ENCODE assay signal across 8 cellular contexts in genomic region chr11:46121724-46122477, GRCh38. TPM values are rescaled to one million over a fixed set of nuclear protein-coding genes. Genes with fewer than 3 reads are reported as not detected.
A peak's percentile ranks its signal among the peaks of the same experiment; 100 is the strongest.
DNase-seq lines count a peak whose midpoint lies in the region; ATAC-seq and TF ChIP-seq lines count a peak whose summit lies in the region.

No MANE protein-coding gene starts in this region.

- ATAC-seq in HG03442 (IDR thresholded peaks at IDR 0.05; ENCODE audit: unreplicated experiment), result peak; percentile 43

- POLR2A ChIA-PET in BJ (lab: Charles Lee), result no interaction called here

- intact Hi-C loops in lower leg skin (cut with DNase I; ENCODE audit: low total_unique reads), result no loop called here

- no peak for TF ChIP-seq CTCF in BJ (IDR thresholded peaks at IDR 0.05; ENCODE audit: insufficient read depth, low read depth, low read length)
- no peak for TF ChIP-seq CTCF in lower leg skin (IDR thresholded peaks at IDR 0.05)

- H3K4me3 ChIP-seq in BJ (ENCODE audit: low read depth, low read length), result peak overlapping the region; percentile 61
- peak overlapping the region; percentile 77 for H3K4me3 ChIP-seq in lower leg skin (ENCODE audit: low read depth, poor library complexity, severe bottlenecking)

- no peaks in the 10 kb centered on the region for H3K27me3 ChIP-seq in BJ (ENCODE audit: control insufficient read depth, insufficient read depth, low read length)

- CTCF ChIA-PET in BJ (lab: Yijun Ruan, JAX), result interaction anchor here (0.9 kb wide), 1 partner anchor 71 kb away, joined by 6 read pairs; no protein-coding TSS in a partner anchor

- TF ChIP-seq POLR2A in lower leg skin (IDR thresholded peaks at IDR 0.05), result no peak

- no peaks in the 10 kb centered on the region for H3K36me3 ChIP-seq in BJ (ENCODE audit: control insufficient read depth, insufficient read depth, low read length)

- no peak for DNase-seq in BJ (ENCODE audit: low read depth)
- peak; percentile 21 for DNase-seq in GM19240 (ENCODE audit: insufficient read length, low spot score)
- peak; percentile 85 to 96 for DNase-seq in NCI-H526 (lab: John Stamatoyannopoulos, UW)
- DNase-seq in activated CD4-positive, alpha-beta T cell treated with anti-CD3 and anti-CD28 coated beads, Interleukin-2, amount 50 U/mL, for 24 hours (ENCODE audit: low read depth in 1 of 2, low spot score in 1 of 2), result peak; percentile 52 to 54
- peak; percentile 87 to 92 for DNase-seq in dermis microvascular lymphatic vessel endothelial cell (ENCODE audit: low read depth in 2 of 2)
- DNase-seq in lower leg skin (ENCODE audit: low spot score in 2 of 2), result peak; percentile 79 to 94
- DNase-seq in stimulated activated CD4-positive, alpha-beta T cell treated with anti-CD3 and anti-CD28 coated beads, Interleukin-4, amount 100 ng/mL, for 4 hours, result peak; percentile 67 to 73

- WGBS in lower leg skin, 2 donors, result 0 to 1% methylated on average over 51 to 63 of the region's 74 CpGs

RNA-seq across cellular contexts. Expression of gene PHF21A, which starts 0.6 kb away (rescaled TPM):
- polyA plus RNA-seq in BJ (2011; rRNA removed), result 17.1 and 18.5 TPM in 2 replicates
- 11.7 and 19.1 TPM in 2 replicates for polyA minus RNA-seq in BJ (2011; rRNA and poly(A)+ RNA removed)
- total RNA-seq in dermis microvascular lymphatic vessel endothelial cell, result 6.7 TPM in 2 replicates
- total RNA-seq in lower leg skin, result 10 to 100 TPM; 16.4 to 52.4 (median 31.5) TPM
